Comparison of ENCODE assay signal across 23 cellular contexts in the genomic region with DNA sequence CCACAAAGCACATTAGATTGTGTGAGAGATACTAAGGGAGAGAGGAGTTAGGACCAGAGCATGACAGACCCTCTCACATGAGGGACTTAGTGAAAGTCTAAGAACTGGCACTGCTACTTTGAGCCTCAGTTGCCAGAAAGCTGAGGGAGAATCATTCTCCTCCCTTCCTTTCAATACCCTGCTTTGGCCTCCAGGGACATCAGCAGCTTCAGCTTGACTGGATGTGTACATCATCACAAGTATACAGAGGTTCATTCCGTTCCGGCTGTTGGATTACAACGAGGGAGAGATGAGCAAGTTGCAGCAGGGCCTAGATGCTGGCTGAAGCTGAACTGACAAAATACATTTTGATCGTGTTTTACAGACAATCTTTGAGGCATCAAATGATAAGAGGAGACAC. TPM values are rescaled to one million over a fixed set of nuclear protein-coding genes. Genes with fewer than 3 reads are reported as not detected.
DNase-seq lines count a peak whose midpoint lies in the region; ATAC-seq and TF ChIP-seq lines count a peak whose summit lies in the region.
"Had no signal": no experiment of that assay in that cellular context is flagged by ENCODE, and none has a peak within 500 bp of the region (broad histone marks: within the 10 kb centered on the region; RNA-seq: fewer than 3 reads in every experiment).

No MANE protein-coding gene starts in this region.

- no peaks in the 10 kb centered on the region for H3K9me3 Mint-ChIP-seq in type B pancreatic cell

- TF ChIP-seq RAD21 in HCT116 (IDR thresholded peaks at IDR 0.05; ENCODE audit: low read depth) = no peak

- H3K9me2 ChIP-seq in HCT116 (ENCODE audit: insufficient read depth) = no peaks in the 10 kb centered on the region

- H3K36me3 ChIP-seq in HCT116 (ENCODE audit: control insufficient read depth in 1 of 2, insufficient read depth in 2 of 2, low read length in 2 of 2) = no peaks in the 10 kb centered on the region
- H3K36me3 ChIP-seq in WERI-Rb-1 = no peaks in the 10 kb centered on the region
- no peaks in the 10 kb centered on the region for H3K36me3 ChIP-seq in breast epithelium
- H3K36me3 ChIP-seq: adrenal gland, BLaER1, colonic mucosa, tibial artery had no signal

- H3K27ac Mint-ChIP-seq in type B pancreatic cell = no peak overlapping the region

- no peak overlapping the region for H3K9ac ChIP-seq in HCT116 (ENCODE audit: low read length)
- H3K9ac ChIP-seq: BLaER1 had no signal

- no peaks in the 10 kb centered on the region for H4K20me1 ChIP-seq in HCT116 (ENCODE audit: insufficient read depth)
- H4K20me1 ChIP-seq: BLaER1 had no signal

- ATAC-seq in HCT116 = peak; percentile 47; the same call in 1 of the 2 replicates
- ATAC-seq in HG03565 (IDR thresholded peaks at IDR 0.05; ENCODE audit: unreplicated experiment) = no peak
- ATAC-seq: stimulated activated naive CD8-positive, alpha-beta T cell treated with anti-CD3 and anti-CD28 coated beads, Interleukin-15, Interleukin-2, amounts not matched to agents 100 U/mL and 50 U/mL, for 24 hours had no signal

- H3K27me3 Mint-ChIP-seq in type B pancreatic cell = peaks cover 14% of the 10 kb centered on the region

- RAD21 ChIA-PET in HCT116 (lab: Charles Lee; ENCODE audit: low non-redundant PET in 1 of 2, low total read pairs in 2 of 2, uncharacterized antibody in 2 of 2, unreplicated experiment in 2 of 2) = no interaction called here

- no peak for TF ChIP-seq POLR2A in HCT116 (IDR thresholded peaks at IDR 0.05; ENCODE audit: borderline replicate concordance, extremely low read depth, insufficient read depth, insufficient read length)
- no peak for TF ChIP-seq POLR2A in breast epithelium (IDR thresholded peaks at IDR 0.05)

- H3K27me3 ChIP-seq in HCT116 (ENCODE audit: insufficient read depth, low read length) (no peaks in the 10 kb centered on the region), WERI-Rb-1 (ENCODE audit: insufficient read depth, low read depth, severe bottlenecking) (no peaks in the 10 kb centered on the region), breast epithelium (no peaks in the 10 kb centered on the region)
- H3K27me3 ChIP-seq: adrenal gland, BLaER1, colonic mucosa, tibial artery had no signal

- intact Hi-C loops in HCT116 (cut with micrococcal nuclease) = no loop called here
- intact Hi-C loops in breast epithelium (cut with DNase I; ENCODE audit: low total_unique reads) = no loop called here

- H3K4me1 Mint-ChIP-seq in type B pancreatic cell (ENCODE audit: unreplicated experiment) = no peaks in the 10 kb centered on the region

- no peaks in the 10 kb centered on the region for H3K36me3 Mint-ChIP-seq in type B pancreatic cell

- no TSS peak for BruUV-seq in HCT116 (replicated peaks; lab: Mats Ljungman, UMichigan)

- H3K4me1 ChIP-seq in HCT116 (ENCODE audit: control insufficient read depth in 1 of 2, insufficient read depth in 2 of 2, low read length in 2 of 2) = no peaks in the 10 kb centered on the region
- no peaks in the 10 kb centered on the region for H3K4me1 ChIP-seq in breast epithelium
- H3K4me1 ChIP-seq: adrenal gland, BLaER1, colonic mucosa, tibial artery had no signal

- H3K27ac ChIP-seq in HCT116 (ENCODE audit: low read depth, low read length) (no peak overlapping the region), WERI-Rb-1 (no peak overlapping the region), breast epithelium (no peak overlapping the region)
- H3K27ac ChIP-seq: adrenal gland, BLaER1, colonic mucosa, HL-60, tibial artery had no signal

- no peak overlapping the region for H3K4me2 ChIP-seq in HCT116 (ENCODE audit: low read length)
- H3K4me2 ChIP-seq: BLaER1, smooth muscle cell had no signal

- H3K9me3 ChIP-seq in HCT116 (ENCODE audit: control insufficient read depth in 1 of 2, insufficient read depth in 1 of 2, low read depth in 1 of 2, low read length in 2 of 2) (no peaks in the 10 kb centered on the region), WERI-Rb-1 (ENCODE audit: severe bottlenecking) (no peaks in the 10 kb centered on the region), breast epithelium (no peaks in the 10 kb centered on the region)
- H3K9me3 ChIP-seq: adrenal gland, BLaER1, colonic mucosa, tibial artery had no signal

- H3K4me3 ChIP-seq in HCT116 (replicated peaks in 1 of 2; ENCODE audit: low read depth in 1 of 2, low read length in 2 of 2) (no peak overlapping the region), WERI-Rb-1 (ENCODE audit: low read depth, low read length) (no peak overlapping the region), breast epithelium (no peak overlapping the region)
- H3K4me3 ChIP-seq: adrenal gland, BLaER1, colonic mucosa, smooth muscle cell, tibial artery had no signal

- no peak overlapping the region for H2AFZ ChIP-seq in HCT116 (ENCODE audit: low read depth, low read length, poor library complexity, severe bottlenecking)

- POLR2A ChIA-PET in HCT116 (lab: Charles Lee) = no interaction called here

- H3K4me3 Mint-ChIP-seq in type B pancreatic cell = no peak overlapping the region

- H3K79me2 ChIP-seq in HCT116 (ENCODE audit: insufficient read depth, low read length) = no peaks in the 10 kb centered on the region

- TF ChIP-seq CTCF in HCT116 (IDR thresholded peaks at IDR 0.05 in 2 of 3, conservative IDR thresholded peaks at IDR 0.05 in 1 of 3; ENCODE audit: borderline replicate concordance in 1 of 3, insufficient read depth in 1 of 3, low read depth in 2 of 3, low read length in 2 of 3) (peak in 2 of 3 experiments; percentile 9 to 14; a peak in 1 of 6 replicates), WERI-Rb-1 (IDR thresholded peaks at IDR 0.05; ENCODE audit: low read depth, low read length) (peak; percentile 19; the same call in 1 of the 2 replicates), type B pancreatic cell (conservative IDR thresholded peaks at IDR 0.05) (peak; percentile 43), breast epithelium (IDR thresholded peaks at IDR 0.05) (no peak)

- peak; percentile 1 for DNase-seq in DMS 273 (lab: John Stamatoyannopoulos, UW; ENCODE audit: unreplicated experiment)
- no peak for DNase-seq in DMS 273 treated with DMSO at 0.1 percent for 48 hours (lab: John Stamatoyannopoulos, UW)
- no peak for DNase-seq in HCT116 (ENCODE audit: low read depth, low spot score)
- no peak for DNase-seq in WERI-Rb-1
- no peak for DNase-seq in type B pancreatic cell (ENCODE audit: extremely low spot score, unreplicated experiment)
- no peak for DNase-seq in NCI-H345 treated with DMSO at 0.1 percent for 48 hours (lab: John Stamatoyannopoulos, UW; ENCODE audit: unreplicated experiment)
- DNase-seq in breast epithelium (ENCODE audit: low spot score in 2 of 2) = no peak
- DNase-seq: 8988T; activated CD4-positive, alpha-beta T cell treated with anti-CD3 and anti-CD28 coated beads, Interleukin-2, amount 50 U/mL, for 4 hours; activated CD8-positive, alpha-beta memory T cell treated with anti-CD3 and anti-CD28 coated beads, Interleukin-2, amount 50 U/mL, for 48 hours; activated effector memory CD4-positive, alpha-beta T cell treated with Interleukin-2 at 50 U/mL for 16 hours; adrenal gland; colonic mucosa; head of caudate nucleus; IMR-90; NCI-H1417 treated with DMSO at 0.1 percent for 48 hours; stimulated activated CD4-positive, alpha-beta T cell treated with anti-CD3 and anti-CD28 coated beads, Interleukin-2, amount 100 ng/mL, for 48 hours; stimulated activated naive CD8-positive, alpha-beta T cell treated with anti-CD3 and anti-CD28 coated beads, Interleukin-15, Interleukin-2, amounts not matched to agents 100 U/mL and 50 U/mL, for 24 hours; tibial artery had no signal

- CTCF ChIA-PET in HCT116 (lab: Charles Lee) = no interaction called here

TF ChIP-seq in HCT116, 20 proteins besides CTCF, POLR2A, EP300 and RAD21:
- TF ChIP-seq CEBPB (IDR thresholded peaks at IDR 0.05; ENCODE audit: low read depth) (no peak), EZH2 (IDR thresholded peaks at IDR 0.05) (no peak), CBX3 (IDR thresholded peaks at IDR 0.05; ENCODE audit: low read depth) (no peak), ELF1 (IDR thresholded peaks at IDR 0.05; ENCODE audit: borderline replicate concordance, low read depth) (no peak), FOSL1 (IDR thresholded peaks at IDR 0.05; ENCODE audit: low read depth) (no peak), ZNF274 (IDR thresholded peaks at IDR 0.05; ENCODE audit: low read depth, low read length) (no peak), EZH2phosphoT487 (IDR thresholded peaks at IDR 0.05; ENCODE audit: borderline replicate concordance) (no peak)
- TF ChIP-seq, protein P1, sequence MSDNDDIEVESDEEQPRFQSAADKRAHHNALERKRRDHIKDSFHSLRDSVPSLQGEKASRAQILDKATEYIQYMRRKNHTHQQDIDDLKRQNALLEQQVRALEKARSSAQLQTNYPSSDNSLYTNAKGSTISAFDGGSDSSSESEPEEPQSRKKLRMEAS (IDR thresholded peaks at IDR 0.05) = no peak
- TF ChIP-seq, protein P2, sequence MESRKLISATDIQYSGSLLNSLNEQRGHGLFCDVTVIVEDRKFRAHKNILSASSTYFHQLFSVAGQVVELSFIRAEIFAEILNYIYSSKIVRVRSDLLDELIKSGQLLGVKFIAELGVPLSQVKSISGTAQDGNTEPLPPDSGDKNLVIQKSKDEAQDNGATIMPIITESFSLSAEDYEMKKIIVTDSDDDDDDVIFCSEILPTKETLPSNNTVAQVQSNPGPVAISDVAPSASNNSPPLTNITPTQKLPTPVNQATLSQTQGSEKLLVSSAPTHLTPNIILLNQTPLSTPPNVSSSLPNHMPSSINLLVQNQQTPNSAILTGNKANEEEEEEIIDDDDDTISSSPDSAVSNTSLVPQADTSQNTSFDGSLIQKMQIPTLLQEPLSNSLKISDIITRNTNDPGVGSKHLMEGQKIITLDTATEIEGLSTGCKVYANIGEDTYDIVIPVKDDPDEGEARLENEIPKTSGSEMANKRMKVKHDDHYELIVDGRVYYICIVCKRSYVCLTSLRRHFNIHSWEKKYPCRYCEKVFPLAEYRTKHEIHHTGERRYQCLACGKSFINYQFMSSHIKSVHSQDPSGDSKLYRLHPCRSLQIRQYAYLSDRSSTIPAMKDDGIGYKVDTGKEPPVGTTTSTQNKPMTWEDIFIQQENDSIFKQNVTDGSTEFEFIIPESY (IDR thresholded peaks at IDR 0.05; ENCODE audit: extremely low read depth, insufficient replicate concordance, low read length) = no peak

RNA-seq across cellular contexts. Expression of a gene that starts 15.7 kb away (rescaled TPM):
- total RNA-seq in HCT116 (2021; ENCODE audit: unreplicated experiment) (1.1 TPM), type B pancreatic cell (ENCODE audit: low replicate concordance) (4.1 and 4.3 TPM in 2 replicates), breast epithelium (1 to 10 TPM; 3.3 to 4.2 (median 4.2) TPM)
- 0.27 and 0.31 TPM in 2 replicates for polyA plus RNA-seq in HCT116 (2012)
- total RNA-seq: IMR-90 had no signal
- polyA plus RNA-seq: IMR-90, smooth muscle cell had no signal

Comparison
In these comparisons a context has a peak if more than half of its experiments do, and no peak if none do; other contexts are left out.
1. CTCF ChIP-seq: peak in HCT116 (2 of 3), WERI-Rb-1 (single experiment) and type B pancreatic cell (single experiment); none in breast epithelium (0 of 3).